ENCODE assay signal across 8 cellular contexts in genomic region chr22:37284807-37285355, GRCh38. TPM values are rescaled to one million over a fixed set of nuclear protein-coding genes. Genes with fewer than 3 reads are reported as not detected.
DNase-seq lines count a peak whose midpoint lies in the region; ATAC-seq and TF ChIP-seq lines count a peak whose summit lies in the region.

No MANE protein-coding gene starts in this region.

- H3K4me1 Mint-ChIP-seq in natural killer cell treated with Interleukin-12 subunit alpha and Interleukin-12 subunit beta and Interleukin-15 and Interleukin-18, amount 100 ng/mL, for 72 hours (ENCODE audit: low read depth in 2 of 2) = peaks cover 83 to 84% of the 10 kb centered on the region in 2 donors

- no peaks in the 10 kb centered on the region for H3K27me3 Mint-ChIP-seq in natural killer cell treated with Interleukin-12 subunit alpha and Interleukin-12 subunit beta and Interleukin-15 and Interleukin-18, amount 100 ng/mL, for 72 hours

- TF ChIP-seq POLR2A in GM18505 (IDR thresholded peaks at IDR 0.05; ENCODE audit: borderline replicate concordance, extremely low read depth, insufficient read depth, insufficient read length) = no peak

- ATAC-seq in GM18505 (IDR thresholded peaks at IDR 0.05; ENCODE audit: unreplicated experiment) (peak; percentile 51), HG02852 (IDR thresholded peaks at IDR 0.05; ENCODE audit: unreplicated experiment) (no peak)
- peak; percentile 60 to 67 for ATAC-seq in natural killer cell treated with Interleukin-12 subunit alpha and Interleukin-12 subunit beta and Interleukin-15 and Interleukin-18, amount 100 ng/mL, for 72 hours

- H3K27ac Mint-ChIP-seq in natural killer cell treated with Interleukin-12 subunit alpha and Interleukin-12 subunit beta and Interleukin-15 and Interleukin-18, amount 100 ng/mL, for 72 hours = peak overlapping the region; percentile 98 to 99

- peak overlapping the region; percentile 98 for H3K4me3 Mint-ChIP-seq in natural killer cell treated with Interleukin-12 subunit alpha and Interleukin-12 subunit beta and Interleukin-15 and Interleukin-18, amount 100 ng/mL, for 72 hours

- DNase-seq in OCI-M1 (lab: John Stamatoyannopoulos, UW) (peak; percentile 91), anterior cingulate cortex (lab: John Stamatoyannopoulos, UW) (peak in 37 of 58 donors; percentile 14 to 75 (median 36)), NCI-H1417 treated with DMSO at 0.1 percent for 48 hours (lab: John Stamatoyannopoulos, UW) (no peak), foreskin melanocyte (no peak), T1000 (lab: John Stamatoyannopoulos, UW) (no peak)
- no peak for DNase-seq in natural killer cell treated with Interleukin-12 subunit alpha and Interleukin-12 subunit beta and Interleukin-15 and Interleukin-18, amount 100 ng/mL, for 72 hours (ENCODE audit: low spot score)

- H3K36me3 Mint-ChIP-seq in natural killer cell treated with Interleukin-12 subunit alpha and Interleukin-12 subunit beta and Interleukin-15 and Interleukin-18, amount 100 ng/mL, for 72 hours = no peaks in the 10 kb centered on the region

- no peaks in the 10 kb centered on the region for H3K9me3 Mint-ChIP-seq in natural killer cell treated with Interleukin-12 subunit alpha and Interleukin-12 subunit beta and Interleukin-15 and Interleukin-18, amount 100 ng/mL, for 72 hours

RNA-seq across cellular contexts. Expression of gene CYTH4, which starts 2.6 kb away (rescaled TPM):
- total RNA-seq in natural killer cell treated with Interleukin-12 subunit alpha and Interleukin-12 subunit beta and Interleukin-15 and Interleukin-18, amount 100 ng/mL, for 72 hours = 10 to 100 TPM; 36.0 to 41.1 TPM

RNA-seq across cellular contexts. Expression of gene RAC2, which starts 40.8 kb away (rescaled TPM):
- 1,000 to 10,000 TPM in 1 of 2 donors, 100 to 1,000 TPM in 1; 666 to 1,078 TPM for total RNA-seq in natural killer cell treated with Interleukin-12 subunit alpha and Interleukin-12 subunit beta and Interleukin-15 and Interleukin-18, amount 100 ng/mL, for 72 hours

Comparison
In these comparisons a context has a peak if more than half of its experiments do, and no peak if none do; other contexts are left out.
1. DNase-seq: peak in OCI-M1 (single experiment) and anterior cingulate cortex (37 of 58); none in natural killer cell treated with Interleukin-12 subunit alpha and Interleukin-12 subunit beta and Interleukin-15 and Interleukin-18, amount 100 ng/mL, for 72 hours (single experiment), NCI-H1417 treated with DMSO at 0.1 percent for 48 hours (single experiment), foreskin melanocyte (single experiment) and T1000 (single experiment).